ENCODE assay signal across 31 cellular contexts in the genomic region with DNA sequence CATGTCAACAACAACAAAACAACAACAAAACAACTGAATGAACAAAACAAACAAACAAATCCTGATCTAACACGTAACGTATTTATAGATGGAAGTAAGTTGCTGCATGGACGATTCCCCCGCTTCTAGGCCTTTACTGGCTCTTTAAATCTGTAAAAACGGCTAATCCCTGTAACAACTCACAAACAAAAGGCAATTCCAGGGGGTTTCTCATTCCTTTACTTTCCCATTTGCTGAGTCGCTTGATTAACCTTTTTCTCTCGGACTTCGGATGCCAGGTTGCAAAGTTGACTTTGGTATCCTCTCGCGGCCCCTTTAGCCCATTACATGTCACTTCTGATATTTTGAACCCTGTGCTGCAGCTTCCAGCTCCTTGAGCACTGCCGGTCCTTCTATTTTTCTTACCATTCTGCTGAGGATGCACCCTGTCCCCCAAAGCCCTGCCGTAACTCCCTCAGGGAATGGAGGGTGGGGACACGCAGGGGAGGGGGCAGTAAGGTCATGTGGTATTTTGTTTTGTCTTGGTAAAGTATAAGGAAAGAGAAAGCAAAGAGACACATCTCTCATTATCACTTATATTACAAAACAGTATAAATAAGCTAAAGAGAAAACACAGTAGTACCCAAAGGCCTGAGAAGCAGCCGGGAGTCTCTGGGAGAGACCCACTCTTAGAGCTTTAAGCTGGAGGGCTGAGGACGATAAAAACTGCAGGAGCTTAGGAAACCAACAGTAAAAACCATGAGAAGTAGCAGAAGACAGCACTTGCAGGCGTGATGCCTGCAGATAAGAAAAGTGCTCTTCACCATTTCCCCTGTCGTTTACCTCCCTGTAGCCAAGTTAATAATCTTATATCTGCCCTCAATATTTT.
"Had no signal": no experiment of that assay in that cellular context is flagged by ENCODE, and none has a peak within 500 bp of the region (broad histone marks: within the 10 kb centered on the region; RNA-seq: fewer than 3 reads in every experiment).

No MANE protein-coding gene starts in this region.

- DNase-seq: activated CD4-positive, alpha-beta T cell treated with anti-CD3 and anti-CD28 coated beads for 36 hours; activated CD4-positive, alpha-beta T cell treated with anti-CD3 and anti-CD28 coated beads, Interleukin-2, amount 50 U/mL, for 4 hours; activated CD4-positive, CD25-positive, alpha-beta regulatory T cell; activated naive CD4-positive, alpha-beta T cell; activated T-cell treated with anti-CD3 and anti-CD28 coated beads for 4 hours; activated T-cell treated with anti-CD3 and anti-CD28 coated beads, Interleukin-2, amount 50 U/mL, for 72 hours; dermis blood vessel endothelial cell; effector CD4-positive, alpha-beta T cell; islet precursor cell; left ventricle myocardium inferior; nephron progenitor cell; nucleus accumbens; sigmoid colon; small intestine; stimulated activated CD4-positive, alpha-beta T cell treated with anti-CD3 and anti-CD28 coated beads, Interleukin-4, amount 100 ng/mL, for 24 hours; T-helper 9 cell; uterus had no signal

- H3K4me3 Mint-ChIP-seq: activated CD4-positive, alpha-beta T cell treated with anti-CD3 and anti-CD28 coated beads for 36 hours; activated T-cell treated with anti-CD3 and anti-CD28 coated beads, Interleukin-2, amount 50 U/mL, for 72 hours; central memory CD8-positive, alpha-beta T cell; nephron progenitor cell; stimulated activated effector memory CD8-positive, alpha-beta T cell treated with anti-CD3 and anti-CD28 coated beads, Interleukin-12 subunit alpha, Interleukin-12 subunit beta, amount 100 ng/mL, for 72 hours; stimulated activated naive CD8-positive, alpha-beta T cell treated with anti-CD3 and anti-CD28 coated beads, Interleukin-15, Interleukin-2, amounts not matched to agents 100 ng/mL and 50 ng/mL, for 24 hours; T-helper 1 cell treated with Interleukin-12 subunit alpha and Interleukin-12 subunit beta and Interleukin-4 antibody, amounts not matched to agents 30 μg/mL and 1 μg/mL, for 36 hours; type B pancreatic cell had no signal

- H3K27me3 ChIP-seq: hepatocyte, pancreas, sigmoid colon, uterus had no signal

- H3K9me3 Mint-ChIP-seq: nephron progenitor cell, type B pancreatic cell had no signal

- H3K27ac Mint-ChIP-seq: activated CD4-positive, alpha-beta T cell treated with anti-CD3 and anti-CD28 coated beads for 36 hours; activated naive CD4-positive, alpha-beta T cell treated with anti-CD3 and anti-CD28 coated beads, Interleukin-2, amount 50 U/mL, for 72 hours; activated T-cell treated with anti-CD3 and anti-CD28 coated beads, Interleukin-2, amount 50 U/mL, for 72 hours; nephron progenitor cell; stimulated activated effector memory CD8-positive, alpha-beta T cell treated with anti-CD3 and anti-CD28 coated beads, Interleukin-12 subunit alpha, Interleukin-12 subunit beta, amount 100 ng/mL, for 72 hours; stimulated activated naive CD8-positive, alpha-beta T cell treated with anti-CD3 and anti-CD28 coated beads, Interleukin-15, Interleukin-2, amounts not matched to agents 100 ng/mL and 50 ng/mL, for 24 hours; T-helper 1 cell treated with Interleukin-12 subunit alpha and Interleukin-12 subunit beta and Interleukin-4 antibody, amounts not matched to agents 30 μg/mL and 1 μg/mL, for 36 hours; type B pancreatic cell had no signal

- H3K4me1 ChIP-seq: left ventricle myocardium inferior, pancreas, prostate gland, sigmoid colon, uterus had no signal

- H3K27ac ChIP-seq: hepatocyte, left ventricle myocardium inferior, pancreas, prostate gland, sigmoid colon, thoracic aorta, uterus had no signal

- H3K36me3 Mint-ChIP-seq: activated naive CD4-positive, alpha-beta T cell treated with anti-CD3 and anti-CD28 coated beads, Interleukin-2, amount 50 U/mL, for 72 hours; stimulated activated effector memory CD8-positive, alpha-beta T cell treated with anti-CD3 and anti-CD28 coated beads, Interleukin-12 subunit alpha, Interleukin-12 subunit beta, amount 100 ng/mL, for 72 hours; type B pancreatic cell had no signal

- ATAC-seq: activated CD4-positive, alpha-beta T cell treated with anti-CD3 and anti-CD28 coated beads for 36 hours; activated naive CD4-positive, alpha-beta T cell treated with anti-CD3 and anti-CD28 coated beads, Interleukin-2, amount 50 U/mL, for 72 hours; activated T-cell treated with anti-CD3 and anti-CD28 coated beads, Interleukin-2, amount 50 U/mL, for 72 hours; pancreas; stimulated activated effector memory CD8-positive, alpha-beta T cell treated with anti-CD3 and anti-CD28 coated beads, Interleukin-12 subunit alpha, Interleukin-12 subunit beta, amount 100 ng/mL, for 72 hours had no signal

- H3K36me3 ChIP-seq: left ventricle myocardium inferior, pancreas, prostate gland, sigmoid colon, thoracic aorta, uterus had no signal

- H3K4me2 ChIP-seq: hepatocyte had no signal

- H3K4me1 Mint-ChIP-seq: activated CD4-positive, alpha-beta T cell treated with anti-CD3 and anti-CD28 coated beads for 36 hours; central memory CD8-positive, alpha-beta T cell; nephron progenitor cell; stimulated activated effector memory CD8-positive, alpha-beta T cell treated with anti-CD3 and anti-CD28 coated beads, Interleukin-12 subunit alpha, Interleukin-12 subunit beta, amount 100 ng/mL, for 72 hours had no signal

- H3K27me3 Mint-ChIP-seq: activated CD4-positive, alpha-beta T cell treated with anti-CD3 and anti-CD28 coated beads for 36 hours; central memory CD8-positive, alpha-beta T cell; stimulated activated naive CD8-positive, alpha-beta T cell treated with anti-CD3 and anti-CD28 coated beads, Interleukin-15, Interleukin-2, amounts not matched to agents 100 ng/mL and 50 ng/mL, for 24 hours; type B pancreatic cell had no signal

- H3K79me2 ChIP-seq: hepatocyte had no signal

- FAIRE-seq: bronchial epithelial cell, endometrium, frontal cortex, pancreas, small intestine, TTC549 had no signal

- H3K9me3 ChIP-seq: left ventricle myocardium inferior, pancreas, prostate gland, sigmoid colon, thoracic aorta, uterus had no signal

- H2AFZ ChIP-seq: hepatocyte had no signal

- H3K4me3 ChIP-seq: hepatocyte, left ventricle myocardium inferior, pancreas, prostate gland, sigmoid colon, thoracic aorta, uterus had no signal
